8 cellular contexts compared by ENCODE assay signal in the genomic region with DNA sequence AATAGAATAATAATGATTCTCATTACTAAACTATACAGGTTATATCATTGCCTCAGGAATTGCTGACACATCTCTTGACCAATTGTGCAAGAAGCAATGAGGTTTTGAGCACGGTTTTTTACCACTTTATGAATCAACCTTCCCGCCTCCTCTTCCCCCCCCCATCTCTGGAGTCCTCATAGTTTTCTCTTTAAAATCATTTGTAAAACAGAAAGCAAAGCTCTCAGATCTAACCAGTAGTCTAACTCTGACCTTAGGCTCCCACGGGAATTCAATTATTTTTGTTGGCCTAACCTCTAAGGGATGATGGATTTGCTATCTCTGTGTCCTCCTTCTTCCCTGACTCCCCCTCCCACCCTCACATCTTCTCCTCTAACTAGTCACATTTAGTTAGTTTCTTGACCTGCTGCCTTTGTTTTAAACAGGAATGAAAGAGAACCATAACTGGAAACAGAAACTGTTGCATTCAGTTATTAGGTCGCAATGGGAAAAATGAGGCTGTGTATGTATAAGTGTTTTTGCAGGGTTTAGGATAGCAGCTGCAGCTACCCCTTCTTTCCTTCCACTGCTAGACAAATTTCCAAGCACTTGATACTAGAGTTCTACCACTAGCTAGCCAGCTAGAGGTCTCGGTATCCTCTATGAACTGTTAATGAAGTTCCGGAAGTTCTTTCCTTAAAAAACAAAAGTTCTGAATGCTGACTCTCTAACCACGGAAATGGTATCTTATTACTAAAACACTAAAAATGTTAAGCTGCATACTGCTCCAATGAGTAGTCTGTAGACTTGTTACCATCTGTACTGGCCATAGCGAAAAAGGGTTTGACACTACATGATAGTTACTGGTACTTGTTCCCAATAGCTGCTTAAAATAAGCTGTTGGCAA.
A peak's percentile ranks its signal among the peaks of the same experiment; 100 is the strongest.
DNase-seq lines count a peak whose midpoint lies in the region; FAIRE-seq and TF ChIP-seq lines count a peak whose summit lies in the region.

No MANE protein-coding gene starts in this region.

- H3K27ac ChIP-seq in kidney (ENCODE audit: low read depth in 2 of 2, low read length in 2 of 2) (peak overlapping the region in 1 of 2 donors; percentile 59), stomach (peak overlapping the region in 4 of 5 donors; percentile 5 to 63 (median 48))

- no peak for TF ChIP-seq EP300 in stomach (IDR thresholded peaks at IDR 0.05)

- H3K27me3 ChIP-seq in MG63 = no peaks in the 10 kb centered on the region
- no peaks in the 10 kb centered on the region for H3K27me3 ChIP-seq in stomach

- H3K9me3 ChIP-seq in MG63 (no peaks in the 10 kb centered on the region), kidney (ENCODE audit: control insufficient read depth in 1 of 2, low read length in 2 of 2) (no peaks in the 10 kb centered on the region), stomach (no peaks in the 10 kb centered on the region)

- peaks cover under 1% of the 10 kb centered on the region in 2 donors for H3K4me1 ChIP-seq in kidney (ENCODE audit: control insufficient read depth in 1 of 2, insufficient read depth in 1 of 2, low read depth in 1 of 2, low read length in 2 of 2)
- peaks cover 0 to 35% (median 7%) of the 10 kb centered on the region in 4 donors for H3K4me1 ChIP-seq in stomach

- no peak for TF ChIP-seq CTCF in GM20000 (IDR thresholded peaks at IDR 0.05; ENCODE audit: extremely low read depth, missing control alignments)
- no peak for TF ChIP-seq CTCF in kidney (IDR thresholded peaks at IDR 0.05; ENCODE audit: borderline replicate concordance, extremely low read depth, insufficient read depth)
- no peak for TF ChIP-seq CTCF in stomach (IDR thresholded peaks at IDR 0.05)

- H3K9ac ChIP-seq in kidney (ENCODE audit: low read length in 2 of 2) = no peak overlapping the region

- H3K36me3 ChIP-seq in MG63 (no peaks in the 10 kb centered on the region), kidney (ENCODE audit: control insufficient read depth in 1 of 2, insufficient read depth in 2 of 2, low read length in 2 of 2) (no peaks in the 10 kb centered on the region), stomach (no peaks in the 10 kb centered on the region)

- peak overlapping the region; percentile 34 for H3K4me3 ChIP-seq in MG63
- peak overlapping the region in 1 of 2 donors; percentile 17 for H3K4me3 ChIP-seq in kidney (ENCODE audit: low read length in 2 of 2)
- H3K4me3 ChIP-seq in stomach = no peak overlapping the region

- no peak for TF ChIP-seq POLR2A in stomach (IDR thresholded peaks at IDR 0.05)

- peak; percentile 39 for FAIRE-seq in kidney (lab: Jason Lieb, UNC)

- DNase-seq in AG08395 (ENCODE audit: low spot score) (peak; percentile 84), GM20000 (ENCODE audit: low spot score) (peak; percentile 37), MG63 (peak; percentile 60), kidney (no peak), stomach (no peak), NCI-H1417 (lab: John Stamatoyannopoulos, UW) (no peak), mucosa of gallbladder (ENCODE audit: low spot score) (no peak)
- DNase-seq in activated naive CD4-positive, alpha-beta T cell treated with anti-CD3 and anti-CD28 coated beads, Interleukin-2, amount 50 U/mL, for 16 hours = peak; percentile 34

- WGBS in stomach, 5 donors = 50 to 73% (median 66%) methylated on average over 8 of the region's 8 CpGs

- intact Hi-C loops in kidney (cut with DNase I) = no loop called here
- intact Hi-C loops in stomach (cut with DNase I; ENCODE audit: low total_unique reads) = no loop called here

Comparison
In these comparisons a context has a peak if more than half of its experiments do, and no peak if none do; other contexts are left out.
1. DNase-seq: peak in AG08395 (single experiment), GM20000 (single experiment), MG63 (single experiment) and activated naive CD4-positive, alpha-beta T cell treated with anti-CD3 and anti-CD28 coated beads, Interleukin-2, amount 50 U/mL, for 16 hours (single experiment); none in kidney (single experiment), stomach (single experiment), NCI-H1417 (0 of 3) and mucosa of gallbladder (single experiment).